ENCODE assay signal across 1 cellular context in the genomic region with DNA sequence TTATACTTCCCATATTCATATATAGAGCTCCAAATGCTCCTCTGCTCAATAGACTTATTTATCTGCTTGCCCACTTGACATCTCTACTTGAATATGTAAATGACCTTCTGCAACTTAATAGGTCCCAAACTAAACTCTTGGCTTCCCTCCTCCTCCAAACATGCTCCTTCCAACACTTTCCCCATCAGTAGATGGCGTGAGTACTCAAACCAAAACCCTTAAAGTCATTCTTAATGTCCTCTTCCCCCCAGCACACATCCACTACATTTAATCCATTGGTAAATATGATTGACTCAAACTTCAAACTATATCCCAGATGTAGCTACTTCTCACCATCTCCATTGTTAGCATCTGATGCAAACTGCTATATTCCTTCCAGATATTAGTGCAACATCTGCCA.
TF ChIP-seq lines count a peak whose summit lies in the region.

No MANE protein-coding gene starts in this region.

TF ChIP-seq in H1, 55 proteins besides CTCF, POLR2A, EP300 and RAD21:
- TF ChIP-seq KDM1A (IDR thresholded peaks at IDR 0.05; ENCODE audit: borderline replicate concordance, low read length) (no peak), SUZ12 (IDR thresholded peaks at IDR 0.05; ENCODE audit: low read length) (no peak), SIN3A (conservative IDR thresholded peaks at IDR 0.05 in 1 of 2, IDR thresholded peaks at IDR 0.05 in 1 of 2; ENCODE audit: low read depth in 1 of 2, low read length in 2 of 2) (no peak), CHD2 (IDR thresholded peaks at IDR 0.05; ENCODE audit: low read length) (no peak), TCF12 (IDR thresholded peaks at IDR 0.05; ENCODE audit: low read depth, low read length) (no peak)
- TF ChIP-seq, protein P1, sequence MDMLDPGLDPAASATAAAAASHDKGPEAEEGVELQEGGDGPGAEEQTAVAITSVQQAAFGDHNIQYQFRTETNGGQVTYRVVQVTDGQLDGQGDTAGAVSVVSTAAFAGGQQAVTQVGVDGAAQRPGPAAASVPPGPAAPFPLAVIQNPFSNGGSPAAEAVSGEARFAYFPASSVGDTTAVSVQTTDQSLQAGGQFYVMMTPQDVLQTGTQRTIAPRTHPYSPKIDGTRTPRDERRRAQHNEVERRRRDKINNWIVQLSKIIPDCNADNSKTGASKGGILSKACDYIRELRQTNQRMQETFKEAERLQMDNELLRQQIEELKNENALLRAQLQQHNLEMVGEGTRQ (IDR thresholded peaks at IDR 0.05; ENCODE audit: low read length): no peak
